In the genomic region with DNA sequence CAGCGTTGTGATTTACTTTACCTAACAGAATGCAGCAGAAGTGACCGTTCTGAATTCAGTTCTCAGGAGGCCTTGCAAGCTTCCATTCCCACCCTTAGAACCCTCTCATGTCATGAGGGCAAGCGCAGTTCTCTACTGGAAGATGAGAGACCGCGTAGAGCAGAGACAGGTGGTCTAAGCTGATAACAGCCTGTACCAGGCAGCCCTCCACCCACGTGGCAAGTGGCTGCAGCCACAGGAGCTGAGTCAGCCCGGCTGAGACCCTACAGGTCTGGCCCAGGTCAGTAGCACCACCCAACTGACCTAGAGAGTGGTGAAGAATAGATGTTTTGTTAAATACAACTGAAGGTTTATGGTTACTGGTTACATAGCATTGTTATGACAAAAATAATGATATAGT, we compare ENCODE assay signal across 4 cellular contexts. TPM values are rescaled to one million over a fixed set of nuclear protein-coding genes. Genes with fewer than 3 reads are reported as not detected.
"Had no signal": no experiment of that assay in that cellular context is flagged by ENCODE, and none has a peak within 500 bp of the region (broad histone marks: within the 10 kb centered on the region; RNA-seq: fewer than 3 reads in every experiment).

No MANE protein-coding gene starts in this region.

RNA-seq across cellular contexts. Expression of gene SHISA2, which starts 14.7 kb away (rescaled TPM):
- total RNA-seq: H4, HepG2, HFFc6 had no signal
- polyA plus RNA-seq: HepG2, IgD-negative memory B cell had no signal
